In the genomic region with DNA sequence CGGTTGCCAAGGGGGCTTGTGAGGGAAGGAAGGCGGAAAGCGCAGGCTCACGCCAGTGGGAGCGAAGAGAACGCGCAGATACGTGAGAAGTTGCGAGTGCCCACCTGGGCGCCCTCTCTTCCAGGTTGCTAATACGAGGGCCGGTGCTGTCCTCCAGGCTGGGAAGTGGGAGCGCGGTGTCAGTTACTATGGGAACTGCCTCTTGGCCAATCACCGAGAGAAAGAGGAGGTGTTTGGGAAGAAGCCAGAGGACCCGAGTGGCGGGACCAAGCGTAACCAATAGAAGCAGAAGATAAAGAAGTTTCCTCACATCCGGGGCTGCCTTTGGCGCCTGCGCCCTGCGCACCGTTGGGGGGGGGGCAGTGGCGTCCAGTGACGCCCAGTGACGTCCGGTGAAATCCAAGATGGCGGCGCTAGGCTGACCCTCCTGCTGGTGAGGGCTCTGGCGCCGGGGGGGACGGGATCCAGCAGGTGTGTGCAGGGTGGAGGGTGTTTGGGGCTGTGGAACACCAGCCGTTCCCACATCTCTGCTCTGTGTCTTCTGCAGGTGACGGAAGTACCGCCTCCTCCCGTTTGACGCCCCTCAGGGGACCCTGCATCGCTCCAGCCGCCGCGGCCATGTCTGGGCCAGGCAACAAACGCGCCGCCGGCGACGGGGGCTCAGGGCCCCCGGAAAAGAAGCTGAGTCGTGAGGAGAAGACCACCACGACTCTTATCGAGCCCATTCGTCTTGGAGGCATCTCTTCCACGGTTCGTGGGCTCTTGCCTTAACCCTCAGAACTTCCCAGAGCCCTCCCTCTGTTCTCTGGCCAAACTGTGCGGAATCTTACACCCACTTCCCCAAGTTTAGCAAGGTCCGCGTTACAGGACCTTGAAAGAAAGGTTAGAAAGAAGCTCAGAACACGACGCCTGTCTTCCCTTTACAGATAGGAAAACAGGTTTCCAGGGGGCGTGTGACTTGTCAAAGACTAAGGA, we compare ENCODE assay signal across 1 cellular context.
TF ChIP-seq lines count a peak whose summit lies in the region.

Gene CFAP119, minus strand, starts transcription at position 135 of the 975 bp plus-strand sequence. CDS start 314 bp downstream, outside the sequence.
Gene RNF40, plus strand, starts transcription at position 395 of the 975 bp plus-strand sequence. Its CDS starts 224 bp downstream, at position 619.

TF ChIP-seq in WTC11, 78 proteins besides CTCF, POLR2A, EP300 and RAD21 (continued from another document):
- no peak for TF ChIP-seq STAT6 (CRISPR knock-in tag; conservative IDR thresholded peaks at IDR 0.05; ENCODE audit: low read depth)
- no peak for TF ChIP-seq ZNF121 (CRISPR knock-in tag; IDR thresholded peaks at IDR 0.05)
- TF ChIP-seq ZNF232 (CRISPR knock-in tag; IDR thresholded peaks at IDR 0.05), result 0 out of 2 replicates have a peak, but pooled peaks have one; percentile 29
- TF ChIP-seq ZNF423 (CRISPR knock-in tag; IDR thresholded peaks at IDR 0.05), result no peak
- TF ChIP-seq ETV6 (CRISPR knock-in tag; IDR thresholded peaks at IDR 0.05), result no peak
- no peak for TF ChIP-seq SMAD4 (CRISPR knock-in tag; IDR thresholded peaks at IDR 0.05)
- TF ChIP-seq USF1 (CRISPR knock-in tag; IDR thresholded peaks at IDR 0.05), result no peak
